In the genomic region with DNA sequence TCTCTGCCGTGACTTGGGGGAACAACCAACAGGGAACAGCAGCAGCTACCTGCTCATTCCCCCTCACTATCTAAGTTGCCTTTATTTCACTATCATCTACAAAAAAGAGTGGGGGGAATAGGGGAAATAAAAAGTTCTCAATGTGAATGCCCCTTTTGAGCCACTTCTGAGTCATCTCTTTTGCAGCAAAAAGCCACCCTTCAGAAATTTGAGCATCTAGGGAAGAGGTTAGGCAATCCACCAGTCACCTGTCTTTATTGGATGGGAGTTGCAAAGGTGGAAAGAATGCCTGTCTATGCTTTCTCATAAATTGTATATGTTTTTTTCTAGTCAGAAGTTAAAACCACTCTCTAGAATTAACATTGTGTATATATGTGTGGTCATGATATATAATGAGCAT, we compare ENCODE assay signal across 23 cellular contexts. TPM values are rescaled to one million over a fixed set of nuclear protein-coding genes. Genes with fewer than 3 reads are reported as not detected.
DNase-seq lines count a peak whose midpoint lies in the region; ATAC-seq lines count a peak whose summit lies in the region.
"Had no signal": no experiment of that assay in that cellular context is flagged by ENCODE, and none has a peak within 500 bp of the region (broad histone marks: within the 10 kb centered on the region; RNA-seq: fewer than 3 reads in every experiment).

No MANE protein-coding gene starts in this region.

- no peak overlapping the region for H4K91ac ChIP-seq in trophoblast cell (ENCODE audit: low read depth, low read length)

- no peak for ATAC-seq in HG03039 (IDR thresholded peaks at IDR 0.05; ENCODE audit: unreplicated experiment)
- ATAC-seq: left lung had no signal

- no peaks in the 10 kb centered on the region for H3K79me2 ChIP-seq in trophoblast cell (ENCODE audit: control insufficient read depth, insufficient read depth, low read length, poor library complexity)

- H4K12ac ChIP-seq in trophoblast cell (ENCODE audit: low read depth, low read length), result no peak overlapping the region

- no peak overlapping the region for H2BK120ac ChIP-seq in trophoblast cell (ENCODE audit: insufficient read depth, low read length, poor library complexity)

- H3K4me3 ChIP-seq in H7 (ENCODE audit: insufficient read depth, low read depth, low read length) (no peak overlapping the region), trophoblast cell (ENCODE audit: low read depth, low read length) (no peak overlapping the region)
- H3K4me3 ChIP-seq: BLaER1, HAP-1, left lung, right lobe of liver, SK-N-MC, upper lobe of right lung had no signal

- no peak overlapping the region for H3K4me2 ChIP-seq in trophoblast cell (ENCODE audit: low read length)

- no peak overlapping the region for H2BK5ac ChIP-seq in trophoblast cell (ENCODE audit: low read depth, low read length, poor library complexity)

- no peak overlapping the region for H3K18ac ChIP-seq in trophoblast cell (ENCODE audit: low read length)

- H3K79me1 ChIP-seq in trophoblast cell (ENCODE audit: low read length), result peaks cover 2% of the 10 kb centered on the region

- H3K4me1 ChIP-seq in trophoblast cell (ENCODE audit: control insufficient read depth in 1 of 2, insufficient read depth in 2 of 2, low read length in 2 of 2), result peaks cover 6 to 13% of the 10 kb centered on the region in 2 experiments
- H3K4me1 ChIP-seq: parathyroid adenoma, right lobe of liver, upper lobe of right lung had no signal

- no peak overlapping the region for H2AFZ ChIP-seq in trophoblast cell (ENCODE audit: insufficient read depth, low read length, poor library complexity)
- H2AFZ ChIP-seq: parathyroid adenoma had no signal

- no peak overlapping the region for H3K4ac ChIP-seq in trophoblast cell (ENCODE audit: low read depth, low read length)

- H3K36me3 ChIP-seq in H7 (replicated peaks; ENCODE audit: control insufficient read depth, insufficient read depth, low read length) (no peaks in the 10 kb centered on the region), trophoblast cell (ENCODE audit: control insufficient read depth in 1 of 2, insufficient read depth in 2 of 2, low read length in 2 of 2) (no peaks in the 10 kb centered on the region)
- H3K36me3 ChIP-seq: HAP-1, right lobe of liver had no signal

- no peaks in the 10 kb centered on the region; the same call in 1 of the 2 replicates for H3K27me3 ChIP-seq in H7 (ENCODE audit: control insufficient read depth, insufficient read depth, low read length)
- no peaks in the 10 kb centered on the region for H3K27me3 ChIP-seq in trophoblast cell (ENCODE audit: insufficient read depth, low read length)
- H3K27me3 ChIP-seq: BLaER1, left lung, right lobe of liver, upper lobe of right lung had no signal

- no peak overlapping the region for H2BK12ac ChIP-seq in trophoblast cell (ENCODE audit: low read length)

- WGBS in trophoblast cell (ENCODE audit: extremely low coverage, insufficient coverage, insufficient read length), result no CpG with 5 or more reads among the region's 1 CpG

- H3K27ac ChIP-seq in caudate nucleus (ENCODE audit: low read depth, low read length) (peak overlapping the region; percentile 52), trophoblast cell (ENCODE audit: low read depth, low read length) (no peak overlapping the region)
- H3K27ac ChIP-seq: parathyroid adenoma, right lobe of liver, SK-N-MC, upper lobe of right lung had no signal

- H3K9ac ChIP-seq in trophoblast cell (ENCODE audit: low read length), result no peak overlapping the region
- H3K9ac ChIP-seq: BLaER1, parathyroid adenoma had no signal

- H3K9me3 ChIP-seq in trophoblast cell (ENCODE audit: insufficient read depth, low read depth, low read length), result no peaks in the 10 kb centered on the region
- H3K9me3 ChIP-seq: BLaER1, HAP-1, left lung, right lobe of liver, upper lobe of right lung had no signal

- DNase-seq in H7, result peak; percentile 7
- DNase-seq in NOMO-1 treated with dmso at 0.1 percent for 144 hours (lab: John Stamatoyannopoulos, UW; ENCODE audit: unreplicated experiment), result peak; percentile 21
- no peak for DNase-seq in caudate nucleus (lab: John Stamatoyannopoulos, UW)
- peak; percentile 34 to 75 for DNase-seq in trophoblast cell
- DNase-seq in hypothalamus (lab: John Stamatoyannopoulos, UW), result no peak
- no peak for DNase-seq in DMS153 treated with DMSO at 0.1 percent for 48 hours (lab: John Stamatoyannopoulos, UW; ENCODE audit: unreplicated experiment)
- DNase-seq in activated effector memory CD4-positive, alpha-beta T cell treated with anti-CD3 and anti-CD28 coated beads, Interleukin-2, amount 50 U/mL, for 16 hours, result no peak
- DNase-seq: ACHN; activated CD4-positive, alpha-beta memory T cell treated with anti-CD3 and anti-CD28 coated beads for 36 hours; activated naive CD4-positive, alpha-beta T cell treated with Interleukin-2 at 50 U/mL for 16 hours; amniotic stem cell; cortex of kidney; immature natural killer cell; KG1; left lung; NCI-H2029 treated with DMSO at 0.1 percent for 48 hours; right lobe of liver; upper lobe of right lung had no signal

- no peak overlapping the region for H3K14ac ChIP-seq in trophoblast cell (ENCODE audit: low read length)

- H2AK5ac ChIP-seq in trophoblast cell (ENCODE audit: low read length), result no peak overlapping the region

- H3K23ac ChIP-seq in trophoblast cell (ENCODE audit: low read length), result no peak overlapping the region

- H4K8ac ChIP-seq in trophoblast cell (ENCODE audit: low read depth, low read length), result no peak overlapping the region

RNA-seq across cellular contexts. Expression of gene GPD1L, which starts 41.1 kb away (rescaled TPM):
- 2.0 and 2.8 TPM in 2 replicates for total RNA-seq in H7 (2014; rRNA removed; shearing (Covaris generic))
- 1.6 and 1.7 TPM in 2 replicates for polyA plus RNA-seq in trophoblast cell (2013)

Comparison
In these comparisons a context has a peak if more than half of its experiments do, and no peak if none do; other contexts are left out.
1. DNase-seq: peak in H7 (single experiment), NOMO-1 treated with dmso at 0.1 percent for 144 hours (single experiment) and trophoblast cell (2 of 2); none in caudate nucleus (0 of 61), hypothalamus (0 of 51), DMS153 treated with DMSO at 0.1 percent for 48 hours (single experiment) and activated effector memory CD4-positive, alpha-beta T cell treated with anti-CD3 and anti-CD28 coated beads, Interleukin-2, amount 50 U/mL, for 16 hours (single experiment).